ENCODE assay signal across 1 cellular context in genomic region chr6:6686748-6687601, GRCh38.
TF ChIP-seq lines count a peak whose summit lies in the region.

No MANE protein-coding gene starts in this region.

TF ChIP-seq in HepG2, 621 proteins besides CTCF, POLR2A, EP300 and RAD21 (continued from another document and continues in another):
- no peak for TF ChIP-seq BRF2 (CRISPR knock-in tag; IDR thresholded peaks at IDR 0.05)
- TF ChIP-seq POLR2AphosphoS5 (IDR thresholded peaks at IDR 0.05; ENCODE audit: low read depth, low read length), result peak; percentile 40; the same call in 1 of the 2 replicates
- TF ChIP-seq TGIF2 (CRISPR knock-in tag; IDR thresholded peaks at IDR 0.05), result no peak
- TF ChIP-seq AHDC1 (CRISPR knock-in tag; IDR thresholded peaks at IDR 0.05; ENCODE audit: borderline replicate concordance), result 0 out of 2 replicates have a peak, but pooled peaks have one; percentile 52
- no peak for TF ChIP-seq SRSF4 (IDR thresholded peaks at IDR 0.05; ENCODE audit: low read depth, low read length, poor library complexity, severe bottlenecking)
- TF ChIP-seq BRCA1 (CRISPR knock-in tag; IDR thresholded peaks at IDR 0.05), result no peak
- TF ChIP-seq THAP9 (CRISPR knock-in tag; IDR thresholded peaks at IDR 0.05; ENCODE audit: borderline replicate concordance), result peak; percentile 63; the same call in 1 of the 2 replicates
- TF ChIP-seq ZNF788 (CRISPR knock-in tag; IDR thresholded peaks at IDR 0.05; ENCODE audit: borderline replicate concordance), result no peak; the same call in 1 of the 2 replicates
- TF ChIP-seq JUN (CRISPR knock-in tag; IDR thresholded peaks at IDR 0.05), result no peak
- TF ChIP-seq ELF4 (CRISPR knock-in tag; IDR thresholded peaks at IDR 0.05; ENCODE audit: borderline replicate concordance), result no peak
- TF ChIP-seq FOXP1 (IDR thresholded peaks at IDR 0.05), result no peak
- no peak for TF ChIP-seq FOXP1 (CRISPR knock-in tag; IDR thresholded peaks at IDR 0.05)
- no peak for TF ChIP-seq FLYWCH1 (CRISPR knock-in tag; IDR thresholded peaks at IDR 0.05)
- TF ChIP-seq ZNF605 (CRISPR knock-in tag; IDR thresholded peaks at IDR 0.05), result no peak
- no peak for TF ChIP-seq MATR3 (CRISPR knock-in tag; IDR thresholded peaks at IDR 0.05)
- TF ChIP-seq ARID5B (CRISPR knock-in tag; IDR thresholded peaks at IDR 0.05), result peak; percentile 54
- no peak for TF ChIP-seq ZFP1 (CRISPR knock-in tag; IDR thresholded peaks at IDR 0.05)
- no peak for TF ChIP-seq ZNF33A (CRISPR knock-in tag; IDR thresholded peaks at IDR 0.05; ENCODE audit: borderline replicate concordance)
- TF ChIP-seq KDM3A (CRISPR knock-in tag; IDR thresholded peaks at IDR 0.05; ENCODE audit: low read depth), result peak; percentile 61; the same call in 1 of the 2 replicates
- peak; percentile 35; the same call in 1 of the 2 replicates for TF ChIP-seq GABPA (IDR thresholded peaks at IDR 0.05; ENCODE audit: low read depth, low read length)
- peak; percentile 83 for TF ChIP-seq GABPA (CRISPR knock-in tag; IDR thresholded peaks at IDR 0.05; ENCODE audit: low read depth)
- no peak for TF ChIP-seq HHEX (CRISPR knock-in tag; IDR thresholded peaks at IDR 0.05)
- TF ChIP-seq EED (CRISPR knock-in tag; IDR thresholded peaks at IDR 0.05), result no peak
- TF ChIP-seq DRAP1 (CRISPR knock-in tag; IDR thresholded peaks at IDR 0.05), result peak; percentile 50; the same call in 1 of the 2 replicates
- no peak for TF ChIP-seq TARDBP (CRISPR knock-in tag; IDR thresholded peaks at IDR 0.05)
- TF ChIP-seq ZNF766 (CRISPR knock-in tag; IDR thresholded peaks at IDR 0.05; ENCODE audit: borderline replicate concordance), result no peak
- TF ChIP-seq SATB2 (CRISPR knock-in tag; IDR thresholded peaks at IDR 0.05), result no peak
- TF ChIP-seq RORA (CRISPR knock-in tag; IDR thresholded peaks at IDR 0.05), result no peak
- 0 out of 2 replicates have a peak, but pooled peaks have one; percentile 69 for TF ChIP-seq ZNF891 (CRISPR knock-in tag; IDR thresholded peaks at IDR 0.05)
- TF ChIP-seq POGK (CRISPR knock-in tag; conservative IDR thresholded peaks at IDR 0.05), result 0 out of 2 replicates have a peak, but pooled peaks have one; percentile 73
- 0 out of 2 replicates have a peak, but pooled peaks have one; percentile 34 for TF ChIP-seq PHF20 (CRISPR knock-in tag; IDR thresholded peaks at IDR 0.05)
- TF ChIP-seq IKZF1 (IDR thresholded peaks at IDR 0.05), result no peak
- no peak for TF ChIP-seq AKAP8 (CRISPR knock-in tag; IDR thresholded peaks at IDR 0.05)
- no peak for TF ChIP-seq TRIM24 (CRISPR knock-in tag; IDR thresholded peaks at IDR 0.05)
- peak; percentile 82 for TF ChIP-seq ELF3 (CRISPR knock-in tag; IDR thresholded peaks at IDR 0.05)
- 0 out of 2 replicates have a peak, but pooled peaks have one; percentile 21 for TF ChIP-seq RBAK (CRISPR knock-in tag; IDR thresholded peaks at IDR 0.05)
- TF ChIP-seq KDM5A (IDR thresholded peaks at IDR 0.05; ENCODE audit: borderline replicate concordance, low read length), result no peak
